9 cellular contexts compared by ENCODE assay signal in genomic region chr7:32515890-32516550, GRCh38. TPM values are rescaled to one million over a fixed set of nuclear protein-coding genes. Genes with fewer than 3 reads are reported as not detected.
DNase-seq lines count a peak whose midpoint lies in the region; ATAC-seq, FAIRE-seq and TF ChIP-seq lines count a peak whose summit lies in the region.
"Had no signal": no experiment of that assay in that cellular context is flagged by ENCODE, and none has a peak within 500 bp of the region (broad histone marks: within the 10 kb centered on the region; RNA-seq: fewer than 3 reads in every experiment).

No MANE protein-coding gene starts in this region.

- H3K36me3 ChIP-seq in ACC112 (ENCODE audit: insufficient read depth, low read length): peaks cover 42% of the 10 kb centered on the region
- H3K36me3 ChIP-seq in K562 (ENCODE audit: control insufficient read depth, insufficient read depth, low read length): peaks cover 16% of the 10 kb centered on the region; the same call in 2 of the 3 replicates
- H3K36me3 ChIP-seq in MM.1S (replicated peaks; ENCODE audit: insufficient read depth, low read length): no peaks in the 10 kb centered on the region

- intact Hi-C loops in K562 (cut with micrococcal nuclease): no loop called here

- FAIRE-seq in K562 (lab: Jason Lieb, UNC): no peak
- FAIRE-seq: keratinocyte had no signal

- H3K27me3 ChIP-seq in ACC112 (ENCODE audit: insufficient read depth, low read length): no peaks in the 10 kb centered on the region
- H3K27me3 ChIP-seq in K562 (ENCODE audit: control insufficient read depth in 2 of 2, insufficient read depth in 2 of 2, low read length in 2 of 2): no peaks in the 10 kb centered on the region
- H3K27me3 ChIP-seq in MM.1S (replicated peaks; ENCODE audit: insufficient read depth, low read length): no peaks in the 10 kb centered on the region

- H3K9ac ChIP-seq in K562 (ENCODE audit: insufficient read depth in 1 of 2, low read depth in 2 of 2, low read length in 2 of 2): peak overlapping the region in 1 of 2 experiments; percentile 11; a peak in 1 of 4 replicates
- no peak overlapping the region for H3K9ac ChIP-seq in MM.1S (ENCODE audit: low read length)

- ATAC-seq in GM19328 (IDR thresholded peaks at IDR 0.05; ENCODE audit: unreplicated experiment) (peak; percentile 68), HG03135 (IDR thresholded peaks at IDR 0.05; ENCODE audit: unreplicated experiment) (peak; percentile 86), K562 (peak; percentile 32), omental fat pad (ENCODE audit: low FRiP score) (no peak)

- H3K4me1 ChIP-seq in ACC112 (ENCODE audit: control insufficient read depth, insufficient read depth, low read length, unreplicated experiment) (peaks cover 6% of the 10 kb centered on the region), K562 (replicated peaks in 1 of 2; ENCODE audit: control insufficient read depth in 2 of 2, insufficient read depth in 2 of 2, low read length in 2 of 2) (peaks cover 5 to 29% of the 10 kb centered on the region in 2 experiments; a peak in 4 of 5 replicates), MM.1S (ENCODE audit: low read length) (no peaks in the 10 kb centered on the region)

- no peak for TF ChIP-seq RAD21 in K562 (CRISPR knock-in tag; conservative IDR thresholded peaks at IDR 0.05 in 1 of 2, IDR thresholded peaks at IDR 0.05 in 1 of 2)

- in situ Hi-C loops in K562 (cut with MboI): no loop called here

- 76% methylated on average over 3 of the region's 3 CpGs for WGBS in K562 (ENCODE audit: insufficient coverage, low coverage, missing lambda C conversion rate)

- H3K4me2 ChIP-seq in K562 (ENCODE audit: insufficient read depth, low read length): no peak overlapping the region
- no peak overlapping the region for H3K4me2 ChIP-seq in MM.1S (ENCODE audit: low read depth, low read length)

- CTCF ChIA-PET in K562 (lab: Yijun Ruan, JAX; ENCODE audit: low intra/inter-chr PET ratio): no interaction called here

- H3K9me1 ChIP-seq in K562 (ENCODE audit: control insufficient read depth, insufficient read depth, low read length): no peaks in the 10 kb centered on the region

- H3K9me3 ChIP-seq in K562 (replicated peaks; ENCODE audit: control insufficient read depth, insufficient read depth, low read depth, low read length) (peaks cover 15% of the 10 kb centered on the region), MM.1S (replicated peaks; ENCODE audit: insufficient read depth, low read length) (peaks cover 2% of the 10 kb centered on the region; the same call in 1 of the 2 replicates)

- POLR2A ChIA-PET in K562 (lab: Yijun Ruan, JAX): interaction anchor here (0.9 kb wide), 2 partner anchors 11 to 14 kb away, joined by 3 to 4 read pairs; no protein-coding TSS in a partner anchor

- H3K9me2 ChIP-seq in MM.1S (replicated peaks; ENCODE audit: insufficient read depth, low read length): no peaks in the 10 kb centered on the region

- H3K27ac ChIP-seq in ACC112 (ENCODE audit: low read depth, low read length) (peak overlapping the region; percentile 31), K562 (ENCODE audit: extremely low read depth, low read depth, low read length) (peak overlapping the region; percentile 28; the same call in 2 of the 3 replicates), MM.1S (ENCODE audit: low read length) (no peak overlapping the region)

- TF ChIP-seq POLR2A in K562 (conservative IDR thresholded peaks at IDR 0.05): no peak

- TF ChIP-seq CTCF in K562 (IDR thresholded peaks at IDR 0.05 in 2 of 3, conservative IDR thresholded peaks at IDR 0.05 in 1 of 3; ENCODE audit: insufficient read depth in 2 of 3, low read depth in 1 of 3, low read length in 3 of 3) (no peak), omental fat pad (IDR thresholded peaks at IDR 0.05) (no peak), MM.1S (IDR thresholded peaks at IDR 0.05; ENCODE audit: low read length) (no peak)

- H3F3A ChIP-seq in MM.1S (ENCODE audit: insufficient read depth, low read length): 0 out of 2 replicates have a peak, but pooled peaks cover 4% of the 10 kb centered on the region

- TF ChIP-seq EP300 in K562 (IDR thresholded peaks at IDR 0.05; ENCODE audit: low read length): no peak

- DNase-seq in K562 (ENCODE audit: extremely low read depth in 1 of 4, low spot score in 3 of 4) (no peak), omental fat pad (ENCODE audit: low spot score) (no peak), GM03348 (ENCODE audit: low spot score) (no peak), KG1 (lab: John Stamatoyannopoulos, UW) (no peak), MM.1S (no peak)

- H4K20me1 ChIP-seq in K562 (replicated peaks; ENCODE audit: control insufficient read depth, insufficient read depth, low read length) (no peaks in the 10 kb centered on the region), MM.1S (ENCODE audit: insufficient read depth, low read length) (0 out of 2 replicates have a peak, but pooled peaks cover 2% of the 10 kb centered on the region)

- BruUV-seq in K562 (replicated peaks; lab: Mats Ljungman, UMichigan): no TSS peak

- H3K79me2 ChIP-seq in ACC112 (ENCODE audit: control insufficient read depth, insufficient read depth, low read length, unreplicated experiment) (peaks cover 67% of the 10 kb centered on the region), K562 (ENCODE audit: control insufficient read depth, insufficient read depth, low read length) (peaks cover 87% of the 10 kb centered on the region), MM.1S (ENCODE audit: low read length) (peaks cover 78% of the 10 kb centered on the region)

- H2AFZ ChIP-seq in ACC112 (ENCODE audit: low read length, unreplicated experiment) (no peak overlapping the region), K562 (ENCODE audit: low read depth, low read length) (no peak overlapping the region), MM.1S (ENCODE audit: low read length) (no peak overlapping the region)

- H3K4me3 ChIP-seq in ACC112 (ENCODE audit: low read depth, low read length) (no peak overlapping the region), K562 (no peak overlapping the region), MM.1S (ENCODE audit: low read length) (no peak overlapping the region)

TF ChIP-seq in K562, 482 proteins besides CTCF, POLR2A, EP300 and RAD21:
- no peak for TF ChIP-seq RNF219 (CRISPR knock-in tag; IDR thresholded peaks at IDR 0.05)
- no peak for TF ChIP-seq MYBL2 (IDR thresholded peaks at IDR 0.05; ENCODE audit: low read depth)
- no peak for TF ChIP-seq MYBL2 (CRISPR knock-in tag; IDR thresholded peaks at IDR 0.05; ENCODE audit: borderline replicate concordance)

RNA-seq across cellular contexts. Expression of gene AVL9, which starts 20.7 kb away (rescaled TPM):
- total RNA-seq in K562 (2011; cell fraction: chromatin; rRNA removed; ENCODE audit: low replicate concordance): 75.7 and 129 TPM in 2 replicates
- total RNA-seq in K562 (2011; cell fraction: nucleolus; rRNA removed): 28.3 and 31.5 TPM in 2 replicates
- 48.5 and 80.2 TPM in 2 replicates for total RNA-seq in K562 (2011; cell fraction: nucleoplasm; rRNA removed)
- total RNA-seq in K562 (2014; rRNA removed): 31.0 and 33.4 TPM in 2 replicates
- 39.7 and 53.2 TPM in 2 replicates for total RNA-seq in K562 (2014; rRNA removed; fragmentation: Illumina TruSeq; extraction: Trizol)
- 27.0 and 30.1 TPM in 2 replicates for total RNA-seq in K562 (2015; rRNA removed; fragmentation: Illumina TruSeq; extraction: Trizol)
- total RNA-seq in K562 (2021): 51.7 and 66.2 TPM in 2 replicates
- polyA plus RNA-seq in K562 (2011; rRNA removed): 37.0 and 39.6 TPM in 2 replicates
- polyA plus RNA-seq in K562 (2011; cell fraction: cytosol; rRNA removed): 17.0 and 22.4 TPM in 2 replicates
- polyA plus RNA-seq in K562 (2011; cell fraction: nucleus; rRNA removed): 37.9 and 38.1 TPM in 2 replicates
- 26.3 and 34.7 TPM in 2 replicates for polyA plus RNA-seq in K562 (2012)
- polyA plus RNA-seq in K562 (2014; fragmentation: Illumina TruSeq; extraction: Trizol): 28.4 and 31.2 TPM in 2 replicates
- 1 to 10 TPM; 6.4 to 8.7 TPM for polyA plus RNA-seq in K562 (2014; fragmentation: Nextera tagmentation; extraction: Ambion mirVana)
- 19.2 and 19.3 TPM in 2 replicates for polyA plus RNA-seq in K562 (2014; rRNA removed)
- polyA minus RNA-seq in K562 (2011; rRNA and poly(A)+ RNA removed): 39.1 and 60.7 TPM in 2 replicates
- 17.6 and 29.5 TPM in 2 replicates for polyA minus RNA-seq in K562 (2011; cell fraction: cytosol; rRNA and poly(A)+ RNA removed)
- 19.1 and 32.4 TPM in 2 replicates for polyA minus RNA-seq in K562 (2011; cell fraction: nucleus; rRNA and poly(A)+ RNA removed)
- 10 to 100 TPM; 20.7 to 42.2 (median 29.2) TPM for total RNA-seq in omental fat pad

RNA-seq across cellular contexts. Expression of gene LSM5, which starts 25.8 kb away (rescaled TPM):
- total RNA-seq in K562 (2011; cell fraction: chromatin; rRNA removed; ENCODE audit: low replicate concordance): 16.0 and 52.2 TPM in 2 replicates
- 18.8 and 22.8 TPM in 2 replicates for total RNA-seq in K562 (2011; cell fraction: nucleolus; rRNA removed)
- 52.5 and 85.3 TPM in 2 replicates for total RNA-seq in K562 (2011; cell fraction: nucleoplasm; rRNA removed)
- total RNA-seq in K562 (2014; rRNA removed) (36.3 and 45.8 TPM in 2 replicates), K562 (2014; rRNA removed; fragmentation: Illumina TruSeq; extraction: Trizol) (232 and 260 TPM in 2 replicates), K562 (2015; rRNA removed; fragmentation: Illumina TruSeq; extraction: Trizol) (92.9 and 111 TPM in 2 replicates), K562 (2021) (124 and 142 TPM in 2 replicates), omental fat pad (10 to 100 TPM; 10.5 to 21.4 (median 14.1) TPM)
- polyA plus RNA-seq in K562 (2011; rRNA removed) (79.9 and 153 TPM in 2 replicates), K562 (2014; fragmentation: Illumina TruSeq; extraction: Trizol) (202 and 243 TPM in 2 replicates), K562 (2014; fragmentation: Nextera tagmentation; extraction: Ambion mirVana) (100 to 1,000 TPM; 513 to 620 TPM), K562 (2014; rRNA removed) (165 and 186 TPM in 2 replicates)
- 7.1 and 54.4 TPM in 2 replicates for polyA plus RNA-seq in K562 (2011; cell fraction: cytosol; rRNA removed)
- 25.4 and 34.2 TPM in 2 replicates for polyA plus RNA-seq in K562 (2011; cell fraction: nucleus; rRNA removed)
- 136 and 164 TPM in 2 replicates for polyA plus RNA-seq in K562 (2012)
- polyA minus RNA-seq in K562 (2011; rRNA and poly(A)+ RNA removed): 45.4 and 47.6 TPM in 2 replicates
- polyA minus RNA-seq in K562 (2011; cell fraction: cytosol; rRNA and poly(A)+ RNA removed): 11.6 and 15.8 TPM in 2 replicates
- polyA minus RNA-seq in K562 (2011; cell fraction: nucleus; rRNA and poly(A)+ RNA removed): 24.8 and 33.9 TPM in 2 replicates
